14 cellular contexts compared by ENCODE assay signal in the genomic region with DNA sequence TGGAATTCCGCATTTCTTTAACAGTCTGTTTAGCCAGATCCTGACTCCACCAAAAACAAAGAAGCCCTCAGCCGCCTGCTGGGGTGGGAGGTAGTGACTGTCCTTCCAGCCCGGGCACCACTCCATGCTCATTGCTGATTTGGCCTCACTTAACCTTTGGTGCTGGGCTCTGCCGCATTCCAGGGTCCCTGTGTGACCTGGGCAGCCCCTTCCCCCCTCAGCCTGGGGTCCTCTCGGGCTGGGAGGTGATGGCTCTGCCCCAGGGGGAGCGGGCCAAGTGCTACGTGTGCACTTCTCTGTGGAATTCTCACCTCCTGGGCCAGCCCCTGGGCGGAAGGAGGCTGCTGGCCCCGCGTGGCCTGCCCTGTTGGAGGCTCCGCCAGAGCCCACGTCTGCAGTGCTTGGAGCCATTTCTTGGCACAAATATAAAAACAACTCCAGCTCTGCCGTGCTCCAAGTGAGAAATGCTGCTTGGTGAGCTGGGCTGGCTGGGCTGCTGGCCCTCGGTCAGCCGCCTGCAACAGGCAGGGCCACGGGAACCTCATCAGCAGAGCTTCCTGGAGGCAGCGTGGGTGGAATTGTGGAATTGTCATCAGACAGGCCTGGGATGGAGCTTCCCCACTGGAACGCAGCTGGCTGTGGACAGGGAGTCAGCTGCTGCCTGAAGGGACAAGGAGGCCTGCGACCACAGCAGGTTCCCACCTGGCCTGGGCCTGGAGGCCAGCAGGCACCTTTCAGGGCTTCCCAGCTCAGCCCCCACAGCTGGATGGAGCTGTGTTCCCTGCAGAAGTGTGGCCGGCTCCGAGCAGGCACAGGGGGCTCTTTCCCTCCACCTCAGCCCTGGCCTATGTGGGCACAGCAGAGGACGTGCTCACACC.
DNase-seq lines count a peak whose midpoint lies in the region; ATAC-seq, FAIRE-seq and TF ChIP-seq lines count a peak whose summit lies in the region.
"Had no signal": no experiment of that assay in that cellular context is flagged by ENCODE, and none has a peak within 500 bp of the region (broad histone marks: within the 10 kb centered on the region; RNA-seq: fewer than 3 reads in every experiment).

No MANE protein-coding gene starts in this region.

- no peaks in the 10 kb centered on the region for H3K27me3 Mint-ChIP-seq in CD4-positive, alpha-beta T cell
- H3K27me3 Mint-ChIP-seq: T-cell had no signal

- peak overlapping the region; percentile 61 for H4K91ac ChIP-seq in H1 (replicated peaks; ENCODE audit: insufficient read length, low read length)

- no peaks in the 10 kb centered on the region for H3K27me3 ChIP-seq in H7 (ENCODE audit: control insufficient read depth, insufficient read depth, low read length)
- no peaks in the 10 kb centered on the region; a peak in 3 of 7 replicates for H3K27me3 ChIP-seq in H1 (replicated peaks in 1 of 4; ENCODE audit: control insufficient read depth in 3 of 4, extremely low read depth in 1 of 4, insufficient read depth in 3 of 4, low read length in 3 of 4)
- H3K27me3 ChIP-seq in spleen (replicated peaks in 1 of 7) = no peaks in the 10 kb centered on the region
- H3K27me3 ChIP-seq in CD4-positive, alpha-beta T cell (ENCODE audit: control insufficient read depth, insufficient read depth, low read length) = no peaks in the 10 kb centered on the region

- H3K4me3 Mint-ChIP-seq in CD4-positive, alpha-beta T cell = no peak overlapping the region
- H3K4me3 Mint-ChIP-seq: activated T-cell treated with anti-CD3 and anti-CD28 coated beads, Interleukin-2, amount 50 U/mL, for 72 hours; stimulated activated memory B cell treated with anti-CD40 and anti-IgM and Interleukin-4, amounts not matched to agents 10 μg/mL and 1 μg/mL and 100 μg/mL, for 72 hours; T-cell had no signal

- H3K23me2 ChIP-seq in H1 (ENCODE audit: low read depth, low read length) = no peaks in the 10 kb centered on the region

- no peaks in the 10 kb centered on the region for H3K79me1 ChIP-seq in H1 (ENCODE audit: low read depth, low read length)

- peak overlapping the region; percentile 24 for H3K4ac ChIP-seq in H1 (replicated peaks; ENCODE audit: insufficient read length, low read depth, low read length)

- H2BK15ac ChIP-seq in H1 (ENCODE audit: low read length) = 0 out of 2 replicates have a peak overlapping the region, but pooled peaks have one; percentile 61

- H3K4me1 ChIP-seq in H1 (replicated peaks in 1 of 4; ENCODE audit: control insufficient read depth in 3 of 4, insufficient read depth in 4 of 4, low read length in 3 of 4) (peaks cover 6 to 24% (median 14%) of the 10 kb centered on the region in 4 experiments), spleen (peaks cover 0 to 5% (median 0%) of the 10 kb centered on the region in 6 donors)

- peak overlapping the region; percentile 55 for H3K18ac ChIP-seq in H1 (ENCODE audit: extremely low read depth, low read length)

- TF ChIP-seq RAD21 in H1 (IDR thresholded peaks at IDR 0.05 in 1 of 2, conservative IDR thresholded peaks at IDR 0.05 in 1 of 2; ENCODE audit: low read depth in 2 of 2, low read length in 2 of 2) = no peak

- H2AFZ ChIP-seq in H1 (ENCODE audit: low read length) = no peak overlapping the region

- no peaks in the 10 kb centered on the region for H3K36me3 Mint-ChIP-seq in CD4-positive, alpha-beta T cell (ENCODE audit: low read depth)
- H3K36me3 Mint-ChIP-seq: stimulated activated memory B cell treated with anti-CD40 and anti-IgM and Interleukin-4, amounts not matched to agents 10 μg/mL and 1 μg/mL and 100 μg/mL, for 72 hours; T-cell had no signal

- no peak overlapping the region for H3K23ac ChIP-seq in H1 (ENCODE audit: insufficient read length)

- H3K9ac ChIP-seq in H1 (replicated peaks in 1 of 4; ENCODE audit: extremely low read depth in 1 of 4, low read depth in 3 of 4, low read length in 3 of 4) = no peak overlapping the region

- 60% methylated on average over 22 of the region's 22 CpGs; no CpG with 5 or more reads in 1 of the 2 experiments for WGBS in H1 (ENCODE audit: extremely low coverage in 1 of 2, insufficient coverage in 1 of 2, insufficient read length in 1 of 2, insufficient replicate concordance in 2 of 2, low coverage in 1 of 2, low lambda C conversion rate in 2 of 2, missing lambda C conversion rate in 1 of 2), 2 experiments
- 55 to 65% (median 59%) methylated on average over 15 to 22 of the region's 22 CpGs for WGBS in spleen, 5 donors

- ATAC-seq in GM18520 (IDR thresholded peaks at IDR 0.05; ENCODE audit: unreplicated experiment) = no peak
- ATAC-seq in GM21528 (IDR thresholded peaks at IDR 0.05; ENCODE audit: low FRiP score, unreplicated experiment) = no peak
- no peak for ATAC-seq in CD4-positive, alpha-beta T cell (ENCODE audit: poor library complexity)
- ATAC-seq: activated T-cell treated with anti-CD3 and anti-CD28 coated beads, Interleukin-2, amount 50 U/mL, for 72 hours; esophagus mucosa; stimulated activated memory B cell treated with anti-CD40 and anti-IgM and Interleukin-4, amounts not matched to agents 10 μg/mL and 1 μg/mL and 100 μg/mL, for 72 hours; T-cell had no signal

- peak overlapping the region; percentile 73 for H4K8ac ChIP-seq in H1 (ENCODE audit: extremely low read depth, insufficient read depth, low read length)

- H3K9me3 Mint-ChIP-seq in CD4-positive, alpha-beta T cell = no peaks in the 10 kb centered on the region
- H3K9me3 Mint-ChIP-seq: activated T-cell treated with anti-CD3 and anti-CD28 coated beads, Interleukin-2, amount 50 U/mL, for 72 hours; stimulated activated memory B cell treated with anti-CD40 and anti-IgM and Interleukin-4, amounts not matched to agents 10 μg/mL and 1 μg/mL and 100 μg/mL, for 72 hours; T-cell had no signal

- no peaks in the 10 kb centered on the region for H3K4me1 Mint-ChIP-seq in CD4-positive, alpha-beta T cell (ENCODE audit: low read depth)
- H3K4me1 Mint-ChIP-seq: stimulated activated memory B cell treated with anti-CD40 and anti-IgM and Interleukin-4, amounts not matched to agents 10 μg/mL and 1 μg/mL and 100 μg/mL, for 72 hours; T-cell had no signal

- peak overlapping the region; percentile 18 for H2BK120ac ChIP-seq in H1 (replicated peaks; ENCODE audit: low read depth, low read length)

- POLR2A ChIA-PET in H1 (lab: Charles Lee; ENCODE audit: partially characterized antibody) = interaction anchor here (0.9 to 1.9 kb wide), 4 partner anchors 10 to 34 kb away, joined by 3 to 6 read pairs (median 3); no protein-coding TSS in a partner anchor
- POLR2A ChIA-PET in CD4-positive, alpha-beta T cell (lab: Charles Lee) = no interaction called here

- no peaks in the 10 kb centered on the region for H3K79me2 ChIP-seq in H1 (ENCODE audit: control insufficient read depth in 1 of 2, insufficient read depth in 2 of 2, low read length in 2 of 2)

- no peak for TF ChIP-seq POLR2A in H1 (IDR thresholded peaks at IDR 0.05; ENCODE audit: control extremely low read depth in 1 of 2, low read depth in 2 of 2, low read length in 2 of 2)
- TF ChIP-seq POLR2A in spleen (IDR thresholded peaks at IDR 0.05) = no peak

- no peak overlapping the region for H3K56ac ChIP-seq in H1 (replicated peaks; ENCODE audit: insufficient read length, low read depth, low read length)

- peak overlapping the region; percentile 90; the same call in 1 of the 2 replicates for H2BK20ac ChIP-seq in H1 (ENCODE audit: low read length)

- H3K9me3 ChIP-seq in H1 (ENCODE audit: insufficient read depth in 2 of 2, low read depth in 1 of 2, low read length in 1 of 2) = peaks cover 3 to 4% of the 10 kb centered on the region in 2 experiments; a peak in 3 of 4 replicates
- peaks cover 0 to 6% (median 0%) of the 10 kb centered on the region in 8 donors for H3K9me3 ChIP-seq in spleen
- H3K9me3 ChIP-seq in CD4-positive, alpha-beta T cell (ENCODE audit: control insufficient read depth, low read length) = no peaks in the 10 kb centered on the region

- H3K27ac ChIP-seq in H1 (ENCODE audit: low read depth, low read length) = no peak overlapping the region
- H3K27ac ChIP-seq in spleen = peak overlapping the region in 7 of 8 donors; percentile 52 to 74 (median 69)
- H3K27ac ChIP-seq in CD4-positive, alpha-beta T cell (ENCODE audit: low read depth, low read length) = no peak overlapping the region

- H2BK12ac ChIP-seq in H1 (ENCODE audit: low read depth, low read length) = peak overlapping the region; percentile 80; the same call in 1 of the 2 replicates

- peak overlapping the region; percentile 75; the same call in 1 of the 2 replicates for H2BK5ac ChIP-seq in H1 (ENCODE audit: low read depth, low read length)

- peak overlapping the region; percentile 41 for H4K5ac ChIP-seq in H1 (ENCODE audit: insufficient read length, low read depth, low read length)

- H3K4me3 ChIP-seq in H7 (ENCODE audit: insufficient read depth, low read depth, low read length) (no peak overlapping the region), H1 (ENCODE audit: extremely low read depth in 1 of 4, insufficient read depth in 2 of 4, low read depth in 3 of 4, low read length in 4 of 4) (no peak overlapping the region), spleen (no peak overlapping the region)

- no peak for TF ChIP-seq CTCF in H1 (IDR thresholded peaks at IDR 0.05; ENCODE audit: control extremely low read depth in 1 of 3, insufficient read depth in 1 of 3, low read depth in 1 of 3, low read length in 3 of 3)
- TF ChIP-seq CTCF in spleen (IDR thresholded peaks at IDR 0.05 in 8 of 11, conservative IDR thresholded peaks at IDR 0.05 in 3 of 11) = no peak
- no peak for TF ChIP-seq CTCF in CD4-positive, alpha-beta T cell (IDR thresholded peaks at IDR 0.05)

- H3K4me2 ChIP-seq in H1 (ENCODE audit: insufficient read depth in 1 of 2, low read depth in 2 of 2, low read length in 2 of 2) = no peak overlapping the region; a peak in 2 of 4 replicates

- no peak for TF ChIP-seq EP300 in H1 (IDR thresholded peaks at IDR 0.05; ENCODE audit: borderline replicate concordance in 1 of 2, low read depth in 2 of 2, low read length in 2 of 2)

- H2AK5ac ChIP-seq in H1 (ENCODE audit: low read depth, low read length) = peak overlapping the region; percentile 70; the same call in 1 of the 2 replicates

- no peaks in the 10 kb centered on the region for H4K20me1 ChIP-seq in H1 (replicated peaks in 1 of 2; ENCODE audit: control insufficient read depth in 1 of 2, insufficient read depth in 2 of 2, low read length in 2 of 2)

- peak; percentile 90 for DNase-seq in H7
- DNase-seq in H1 (ENCODE audit: low read depth in 1 of 2, low spot score in 2 of 2) = no peak
- DNase-seq in medulla oblongata (ENCODE audit: extremely low spot score) = peak; percentile 71
- peak; percentile 56 for DNase-seq in spleen
- DNase-seq in CD4-positive, alpha-beta T cell = no peak
- DNase-seq in activated CD4-positive, alpha-beta T cell treated with anti-CD3 and anti-CD28 coated beads for 48 hours = no peak
- DNase-seq: activated T-cell treated with anti-CD3 and anti-CD28 coated beads, Interleukin-2, amount 50 U/mL, for 72 hours; NCI-H2081 treated with DMSO at 0.1 percent for 48 hours; T-cell had no signal

- no peak overlapping the region for H3K14ac ChIP-seq in H1 (ENCODE audit: insufficient read length)

- FAIRE-seq in H1 (lab: Jason Lieb, UNC) = no peak
- FAIRE-seq: G401.6 had no signal

- no peak overlapping the region for H3K27ac Mint-ChIP-seq in CD4-positive, alpha-beta T cell
- H3K27ac Mint-ChIP-seq: activated T-cell treated with anti-CD3 and anti-CD28 coated beads, Interleukin-2, amount 50 U/mL, for 72 hours; stimulated activated memory B cell treated with anti-CD40 and anti-IgM and Interleukin-4, amounts not matched to agents 10 μg/mL and 1 μg/mL and 100 μg/mL, for 72 hours; T-cell had no signal

- H3K36me3 ChIP-seq in H7 (replicated peaks; ENCODE audit: control insufficient read depth, insufficient read depth, low read length) (no peaks in the 10 kb centered on the region), H1 (ENCODE audit: control insufficient read depth in 2 of 4, insufficient read depth in 4 of 4, low read length in 3 of 4) (no peaks in the 10 kb centered on the region), spleen (no peaks in the 10 kb centered on the region)

- intact Hi-C loops in spleen (cut with DNase I; ENCODE audit: low total_unique reads) = no loop called here
- intact Hi-C loops in CD4-positive, alpha-beta T cell (cut with DNase I, micrococcal nuclease) = no loop called here

- CTCF ChIA-PET in H1 (lab: Charles Lee; ENCODE audit: partially characterized antibody) = interaction anchor here (0.9 to 1.8 kb wide), 13 partner anchors 9 to 101 kb away, joined by 3 to 6 read pairs (median 3); no protein-coding TSS in a partner anchor
- CTCF ChIA-PET in CD4-positive, alpha-beta T cell (lab: Charles Lee) = no interaction called here

Comparison
In these comparisons a context has a peak if more than half of its experiments do, and no peak if none do; other contexts are left out.
1. DNase-seq: peak in H7 (single experiment), medulla oblongata (single experiment) and spleen (single experiment); none in H1 (0 of 2), CD4-positive, alpha-beta T cell (0 of 10) and activated CD4-positive, alpha-beta T cell treated with anti-CD3 and anti-CD28 coated beads for 48 hours (single experiment).
2. H3K27ac ChIP-seq: peak in spleen (7 of 8); none in H1 (single experiment) and CD4-positive, alpha-beta T cell (single experiment).